Comparison of ENCODE assay signal across 16 cellular contexts in the genomic region with DNA sequence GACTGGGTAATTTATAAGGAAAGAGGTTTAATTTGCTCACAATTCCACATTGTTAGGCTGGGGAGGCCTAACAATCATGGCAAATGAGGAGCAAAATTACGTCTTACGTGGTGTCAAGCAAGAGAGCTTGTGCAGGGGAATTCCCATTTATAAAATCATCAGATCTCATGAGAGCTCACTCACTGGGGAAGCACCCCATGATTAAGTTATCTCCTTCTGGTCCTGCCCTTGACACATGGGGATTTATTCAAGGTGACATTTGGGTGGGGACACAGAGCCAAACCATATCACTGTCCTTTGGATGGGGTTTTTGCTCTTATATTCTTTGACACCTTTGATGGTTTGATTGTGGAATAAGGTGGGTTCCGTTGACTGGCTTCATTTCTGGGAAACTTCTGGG. TPM values are rescaled to one million over a fixed set of nuclear protein-coding genes. Genes with fewer than 3 reads are reported as not detected.
DNase-seq lines count a peak whose midpoint lies in the region; ATAC-seq and TF ChIP-seq lines count a peak whose summit lies in the region.
"Not testable (repeated sequence)": the region's sequence is repeated elsewhere in the genome, so short reads cannot be mapped to it uniquely, and the experiment has no call there.
"Had no signal": no experiment of that assay in that cellular context is flagged by ENCODE, and none has a peak within 500 bp of the region (broad histone marks: within the 10 kb centered on the region; RNA-seq: fewer than 3 reads in every experiment).

No MANE protein-coding gene starts in this region.

- peak overlapping the region; percentile 74 for H3K4me2 ChIP-seq in DOHH2 (ENCODE audit: low read length)
- not testable (repeated sequence) for H3K4me2 ChIP-seq in OCI-LY1 (ENCODE audit: low read length)

- peak; percentile 5 for DNase-seq in GM20000 (ENCODE audit: low spot score)
- DNase-seq in activated CD4-positive, alpha-beta T cell treated with anti-CD3 and anti-CD28 coated beads for 36 hours; activated T-cell treated with anti-CD3 and anti-CD28 coated beads, Interleukin-2, amount 50 U/mL, for 72 hours; activated naive CD4-positive, alpha-beta T cell treated with anti-CD3 and anti-CD28 coated beads, Interleukin-2, amount 50 U/mL, for 72 hours (ENCODE audit: low spot score in 2 of 2); stimulated activated naive CD8-positive, alpha-beta T cell treated with anti-CD3 and anti-CD28 coated beads, Interleukin-15, Interleukin-2, amounts not matched to agents 100 U/mL and 50 U/mL, for 24 hours: not testable (repeated sequence)
- DNase-seq in naive B cell: peak; percentile 10

- H3K4me1 Mint-ChIP-seq in activated CD4-positive, alpha-beta T cell treated with anti-CD3 and anti-CD28 coated beads for 36 hours: not testable (repeated sequence)
- H3K4me1 Mint-ChIP-seq in activated T-cell treated with anti-CD3 and anti-CD28 coated beads, Interleukin-2, amount 50 U/mL, for 72 hours (ENCODE audit: low read depth): peaks cover 11% of the 10 kb centered on the region
- peaks cover 16 to 24% (median 16%) of the 10 kb centered on the region in 3 donors for H3K4me1 Mint-ChIP-seq in naive B cell

- intact Hi-C loops in activated CD4-positive, alpha-beta T cell treated with anti-CD3 and anti-CD28 coated beads for 36 hours (cut with DNase I, micrococcal nuclease): not testable (repeated sequence)

- peak overlapping the region; percentile 56 for H3K4me3 ChIP-seq in DOHH2 (ENCODE audit: low read length)
- not testable (repeated sequence) for H3K4me3 ChIP-seq in OCI-LY1 (ENCODE audit: low read depth, low read length, poor library complexity, severe bottlenecking)

- H3K9ac ChIP-seq in OCI-LY1 (ENCODE audit: low read length): not testable (repeated sequence)

- H3K36me3 ChIP-seq in DOHH2 (ENCODE audit: control insufficient read depth, low read length); OCI-LY1 (ENCODE audit: insufficient read depth, low read length): not testable (repeated sequence)

- CTCF ChIA-PET in activated CD4-positive, alpha-beta T cell treated with anti-CD3 and anti-CD28 coated beads for 36 hours (lab: Charles Lee): not testable (repeated sequence)

- H3K9me3 Mint-ChIP-seq in activated CD4-positive, alpha-beta T cell treated with anti-CD3 and anti-CD28 coated beads for 36 hours (ENCODE audit: low read depth); activated T-cell treated with anti-CD3 and anti-CD28 coated beads, Interleukin-2, amount 50 U/mL, for 72 hours; activated naive CD4-positive, alpha-beta T cell treated with anti-CD3 and anti-CD28 coated beads, Interleukin-2, amount 50 U/mL, for 72 hours; naive B cell: not testable (repeated sequence)

- not testable (repeated sequence) for H3K79me2 ChIP-seq in DOHH2 (ENCODE audit: control insufficient read depth, low read length); OCI-LY1 (ENCODE audit: insufficient read depth, low read length)

- not testable (repeated sequence) for H3K27me3 ChIP-seq in DOHH2 (ENCODE audit: control insufficient read depth, low read length); OCI-LY1 (ENCODE audit: insufficient read depth, low read length)

- not testable (repeated sequence) for H2AFZ ChIP-seq in OCI-LY1 (ENCODE audit: low read length)

- peak; percentile 60 for ATAC-seq in activated CD4-positive, alpha-beta T cell treated with anti-CD3 and anti-CD28 coated beads for 36 hours
- ATAC-seq in activated T-cell treated with anti-CD3 and anti-CD28 coated beads, Interleukin-2, amount 50 U/mL, for 72 hours (replicated peaks in 1 of 2): peak; percentile 38 to 54
- ATAC-seq in activated naive CD4-positive, alpha-beta T cell treated with anti-CD3 and anti-CD28 coated beads, Interleukin-2, amount 50 U/mL, for 72 hours: peak; percentile 34 to 83
- peak; percentile 86 to 88 for ATAC-seq in naive B cell (ENCODE audit: low read depth in 2 of 2)
- peak; percentile 81 for ATAC-seq in stimulated activated naive CD8-positive, alpha-beta T cell treated with anti-CD3 and anti-CD28 coated beads, Interleukin-15, Interleukin-2, amounts not matched to agents 100 U/mL and 50 U/mL, for 24 hours

- H3K9me3 ChIP-seq in DOHH2 (ENCODE audit: control insufficient read depth, insufficient read depth, low read length); OCI-LY1 (ENCODE audit: low read length): not testable (repeated sequence)

- POLR2A ChIA-PET in activated CD4-positive, alpha-beta T cell treated with anti-CD3 and anti-CD28 coated beads for 36 hours (lab: Charles Lee): not testable (repeated sequence)

- H3F3A ChIP-seq in DOHH2 (ENCODE audit: control insufficient read depth, insufficient read depth); OCI-LY1 (ENCODE audit: insufficient read depth, low read length): not testable (repeated sequence)

- not testable (repeated sequence) for TF ChIP-seq CTCF in DOHH2 (IDR thresholded peaks at IDR 0.05; ENCODE audit: low read depth, low read length, poor library complexity, severe bottlenecking); GM20000 (IDR thresholded peaks at IDR 0.05; ENCODE audit: extremely low read depth, missing control alignments); OCI-LY1 (IDR thresholded peaks at IDR 0.05; ENCODE audit: low read length)

- H3K4me3 Mint-ChIP-seq in activated CD4-positive, alpha-beta T cell treated with anti-CD3 and anti-CD28 coated beads for 36 hours; activated T-cell treated with anti-CD3 and anti-CD28 coated beads, Interleukin-2, amount 50 U/mL, for 72 hours: not testable (repeated sequence)
- peak overlapping the region in 7 of 8 donors; percentile 23 to 85 (median 68) for H3K4me3 Mint-ChIP-seq in naive B cell

- H3K36me3 Mint-ChIP-seq in activated CD4-positive, alpha-beta T cell treated with anti-CD3 and anti-CD28 coated beads for 36 hours (ENCODE audit: low read depth): peaks cover 10% of the 10 kb centered on the region
- H3K36me3 Mint-ChIP-seq in activated T-cell treated with anti-CD3 and anti-CD28 coated beads, Interleukin-2, amount 50 U/mL, for 72 hours (ENCODE audit: insufficient read depth in 2 of 2); activated naive CD4-positive, alpha-beta T cell treated with anti-CD3 and anti-CD28 coated beads, Interleukin-2, amount 50 U/mL, for 72 hours; naive B cell: not testable (repeated sequence)

- H3K27ac Mint-ChIP-seq in activated CD4-positive, alpha-beta T cell treated with anti-CD3 and anti-CD28 coated beads for 36 hours; activated T-cell treated with anti-CD3 and anti-CD28 coated beads, Interleukin-2, amount 50 U/mL, for 72 hours: not testable (repeated sequence)
- H3K27ac Mint-ChIP-seq in activated naive CD4-positive, alpha-beta T cell treated with anti-CD3 and anti-CD28 coated beads, Interleukin-2, amount 50 U/mL, for 72 hours: peak overlapping the region in 1 of 2 donors; percentile 53
- peak overlapping the region; percentile 91 to 98 (median 92) for H3K27ac Mint-ChIP-seq in naive B cell

- H3K27ac ChIP-seq in DOHH2 (ENCODE audit: low read depth, low read length) (peak overlapping the region; percentile 45; the same call in 1 of the 2 replicates), OCI-LY1 (ENCODE audit: low read depth, low read length, poor library complexity, severe bottlenecking) (peak overlapping the region; percentile 35)

- H3K4me1 ChIP-seq in DOHH2 (ENCODE audit: control insufficient read depth, low read length) (peaks cover 27% of the 10 kb centered on the region), OCI-LY1 (ENCODE audit: insufficient read depth, low read length, severe bottlenecking) (peaks cover 20% of the 10 kb centered on the region)

- not testable (repeated sequence) for H3K9me2 ChIP-seq in DOHH2 (replicated peaks; ENCODE audit: control insufficient read depth, low read length); OCI-LY1 (ENCODE audit: low read depth, low read length)

- not testable (repeated sequence) for H4K20me1 ChIP-seq in DOHH2 (ENCODE audit: control insufficient read depth, insufficient read depth, low read depth, low read length); OCI-LY1 (ENCODE audit: insufficient read depth, low read length)

- H3K27me3 Mint-ChIP-seq in activated CD4-positive, alpha-beta T cell treated with anti-CD3 and anti-CD28 coated beads for 36 hours; activated T-cell treated with anti-CD3 and anti-CD28 coated beads, Interleukin-2, amount 50 U/mL, for 72 hours (ENCODE audit: low read depth); naive B cell: not testable (repeated sequence)

RNA-seq across cellular contexts. Expression of a gene that starts 8.3 kb away (rescaled TPM):
- total RNA-seq in activated CD4-positive, alpha-beta T cell treated with anti-CD3 and anti-CD28 coated beads for 36 hours: not detected
- not detected for total RNA-seq in activated T-cell treated with anti-CD3 and anti-CD28 coated beads, Interleukin-2, amount 50 U/mL, for 72 hours
- not detected for total RNA-seq in activated naive CD4-positive, alpha-beta T cell treated with anti-CD3 and anti-CD28 coated beads, Interleukin-2, amount 50 U/mL, for 72 hours
- polyA plus RNA-seq in naive B cell (ENCODE audit: low read depth in 6 of 6): not detected
- total RNA-seq: A673; Calu3; CD8-positive, alpha-beta T cell; G401; H1; H9; HepG2 had no signal
- polyA plus RNA-seq: AG04450, H1, HepG2 had no signal

RNA-seq across cellular contexts. Expression of a gene that starts 36.9 kb away (rescaled TPM):
- total RNA-seq in activated CD4-positive, alpha-beta T cell treated with anti-CD3 and anti-CD28 coated beads for 36 hours: not detected
- not detected for total RNA-seq in activated T-cell treated with anti-CD3 and anti-CD28 coated beads, Interleukin-2, amount 50 U/mL, for 72 hours
- total RNA-seq in activated naive CD4-positive, alpha-beta T cell treated with anti-CD3 and anti-CD28 coated beads, Interleukin-2, amount 50 U/mL, for 72 hours: not detected
- not detected for polyA plus RNA-seq in naive B cell (ENCODE audit: low read depth in 6 of 6)
- total RNA-seq: A673; Calu3; CD8-positive, alpha-beta T cell; G401; H1; H9; HepG2 had no signal
- polyA plus RNA-seq: AG04450, H1, HepG2 had no signal

RNA-seq across cellular contexts. Expression of a gene that starts 58.5 kb away (rescaled TPM):
- 10 to 100 TPM; 11.3 to 19.0 TPM for total RNA-seq in activated CD4-positive, alpha-beta T cell treated with anti-CD3 and anti-CD28 coated beads for 36 hours
- 10 to 100 TPM; 21.7 to 30.1 TPM for total RNA-seq in activated T-cell treated with anti-CD3 and anti-CD28 coated beads, Interleukin-2, amount 50 U/mL, for 72 hours
- 10 to 100 TPM; 14.0 to 21.8 TPM for total RNA-seq in activated naive CD4-positive, alpha-beta T cell treated with anti-CD3 and anti-CD28 coated beads, Interleukin-2, amount 50 U/mL, for 72 hours
- 1 to 10 TPM; 4.5 to 8.4 (median 6.0) TPM for polyA plus RNA-seq in naive B cell (ENCODE audit: low read depth in 6 of 6)

RNA-seq across cellular contexts. Expression of a gene that starts 58.9 kb away (rescaled TPM):
- 10 to 100 TPM; 28.7 to 29.5 TPM for total RNA-seq in activated CD4-positive, alpha-beta T cell treated with anti-CD3 and anti-CD28 coated beads for 36 hours
- 10 to 100 TPM; 42.0 to 47.6 TPM for total RNA-seq in activated T-cell treated with anti-CD3 and anti-CD28 coated beads, Interleukin-2, amount 50 U/mL, for 72 hours
- 10 to 100 TPM; 32.2 to 44.6 TPM for total RNA-seq in activated naive CD4-positive, alpha-beta T cell treated with anti-CD3 and anti-CD28 coated beads, Interleukin-2, amount 50 U/mL, for 72 hours
- polyA plus RNA-seq in naive B cell (ENCODE audit: low read depth in 6 of 6): 10 to 100 TPM in 2 of 6 donors, 1 to 10 TPM in 4; 6.5 to 11.3 (median 9.2) TPM
